17 cellular contexts compared by ENCODE assay signal in genomic region chr3:14725015-14725431, GRCh38. TPM values are rescaled to one million over a fixed set of nuclear protein-coding genes. Genes with fewer than 3 reads are reported as not detected.
A peak's percentile ranks its signal among the peaks of the same experiment; 100 is the strongest.
DNase-seq lines count a peak whose midpoint lies in the region; ATAC-seq and TF ChIP-seq lines count a peak whose summit lies in the region.
"Had no signal": no experiment of that assay in that cellular context is flagged by ENCODE, and none has a peak within 500 bp of the region (broad histone marks: within the 10 kb centered on the region; RNA-seq: fewer than 3 reads in every experiment).

No MANE protein-coding gene starts in this region.

- H3K36me3 ChIP-seq in muscle layer of colon (ENCODE audit: insufficient read depth, low read length) (no peaks in the 10 kb centered on the region), vagina (no peaks in the 10 kb centered on the region)

- no peaks in the 10 kb centered on the region for H3K9me3 ChIP-seq in muscle layer of colon (ENCODE audit: low read length)
- no peaks in the 10 kb centered on the region for H3K9me3 ChIP-seq in vagina
- H3K9me3 ChIP-seq: A549 had no signal

- TF ChIP-seq CTCF in fibroblast of mammary gland (conservative IDR thresholded peaks at IDR 0.05; ENCODE audit: control insufficient read depth, insufficient read depth, low read depth, low read length) = no peak
- TF ChIP-seq CTCF in vagina (IDR thresholded peaks at IDR 0.05) = no peak

- no peak overlapping the region for H3K9ac ChIP-seq in muscle layer of colon (ENCODE audit: low read length)

- peak; percentile 35 for DNase-seq in activated CD4-positive, alpha-beta T cell treated with anti-CD3 and anti-CD28 coated beads, Interleukin-2, amount 10 ng/mL, durations not matched to agents 24 days and 14 days
- DNase-seq in activated CD4-positive, alpha-beta T cell treated with anti-CD3 and anti-CD28 coated beads for 4 hours = no peak
- DNase-seq in fibroblast of mammary gland (ENCODE audit: low read depth) (peak; percentile 86), vagina (ENCODE audit: extremely low spot score in 2 of 2) (no peak), NCI-H1417 (lab: John Stamatoyannopoulos, UW) (no peak)
- DNase-seq in naive thymus-derived CD8-positive, alpha-beta T cell = no peak
- no peak for DNase-seq in activated T-cell treated with anti-CD3 and anti-CD28 coated beads, Interleukin-2, amount 50 U/mL, for 1 hour
- DNase-seq: activated CD4-positive, CD25-positive, alpha-beta regulatory T cell; activated naive CD4-positive, alpha-beta T cell treated with Interleukin-2 at 50 U/mL for 16 hours; H9; NCI-H524 treated with DMSO at 0.1 percent for 48 hours; stimulated activated CD4-positive, alpha-beta T cell treated with anti-CD3 and anti-CD28 coated beads, Interleukin-2, amount 100 ng/mL, for 48 hours had no signal

- no peaks in the 10 kb centered on the region for H3K27me3 ChIP-seq in muscle layer of colon (ENCODE audit: control insufficient read depth in 1 of 2, insufficient read depth in 2 of 2, low read length in 2 of 2)
- no peaks in the 10 kb centered on the region for H3K27me3 ChIP-seq in vagina

- POLR2A ChIA-PET in naive thymus-derived CD8-positive, alpha-beta T cell (lab: Charles Lee) = no interaction called here

- no peak overlapping the region for H3K4me3 Mint-ChIP-seq in activated CD4-positive, alpha-beta T cell treated with anti-CD3 and anti-CD28 coated beads, Interleukin-2, amount 10 ng/mL, durations not matched to agents 24 days and 14 days
- no peak overlapping the region for H3K4me3 Mint-ChIP-seq in naive thymus-derived CD8-positive, alpha-beta T cell
- H3K4me3 Mint-ChIP-seq: H9, neural crest cell had no signal

- H3K27ac Mint-ChIP-seq in activated CD4-positive, alpha-beta T cell treated with anti-CD3 and anti-CD28 coated beads, Interleukin-2, amount 10 ng/mL, durations not matched to agents 24 days and 14 days = no peak overlapping the region
- no peak overlapping the region for H3K27ac Mint-ChIP-seq in naive thymus-derived CD8-positive, alpha-beta T cell
- H3K27ac Mint-ChIP-seq: H9 had no signal

- intact Hi-C loops in activated CD4-positive, alpha-beta T cell treated with anti-CD3 and anti-CD28 coated beads, Interleukin-2, amount 10 ng/mL, durations not matched to agents 24 days and 14 days (cut with micrococcal nuclease) = no loop called here
- intact Hi-C loops in vagina (cut with DNase I) = no loop called here

- H3K27ac ChIP-seq in muscle layer of colon (ENCODE audit: low read depth, low read length) (peak overlapping the region; percentile 63), vagina (peak overlapping the region; percentile 37)
- H3K27ac ChIP-seq: A549 had no signal

- H3K36me3 Mint-ChIP-seq in activated CD4-positive, alpha-beta T cell treated with anti-CD3 and anti-CD28 coated beads, Interleukin-2, amount 10 ng/mL, durations not matched to agents 24 days and 14 days (ENCODE audit: low read depth) = no peaks in the 10 kb centered on the region
- peaks cover 5 to 19% (median 6%) of the 10 kb centered on the region in 3 donors for H3K36me3 Mint-ChIP-seq in naive thymus-derived CD8-positive, alpha-beta T cell

- H3K4me1 Mint-ChIP-seq in activated CD4-positive, alpha-beta T cell treated with anti-CD3 and anti-CD28 coated beads, Interleukin-2, amount 10 ng/mL, durations not matched to agents 24 days and 14 days = no peaks in the 10 kb centered on the region
- peaks cover 0 to 2% (median 0%) of the 10 kb centered on the region in 4 donors for H3K4me1 Mint-ChIP-seq in naive thymus-derived CD8-positive, alpha-beta T cell

- no peaks in the 10 kb centered on the region for H3K27me3 Mint-ChIP-seq in activated CD4-positive, alpha-beta T cell treated with anti-CD3 and anti-CD28 coated beads, Interleukin-2, amount 10 ng/mL, durations not matched to agents 24 days and 14 days
- no peaks in the 10 kb centered on the region for H3K27me3 Mint-ChIP-seq in naive thymus-derived CD8-positive, alpha-beta T cell

- H3K4me3 ChIP-seq in fibroblast of mammary gland (ENCODE audit: control insufficient read depth, low read depth, low read length) (no peak overlapping the region), muscle layer of colon (ENCODE audit: low read depth in 1 of 2, low read length in 2 of 2) (no peak overlapping the region), vagina (no peak overlapping the region)
- H3K4me3 ChIP-seq: A549 had no signal

- H3K4me1 ChIP-seq in muscle layer of colon (ENCODE audit: insufficient read depth, low read length) (peaks cover 28% of the 10 kb centered on the region), vagina (peaks cover 4% of the 10 kb centered on the region)
- H3K4me1 ChIP-seq: A549 had no signal

- H3K9me3 Mint-ChIP-seq in activated CD4-positive, alpha-beta T cell treated with anti-CD3 and anti-CD28 coated beads, Interleukin-2, amount 10 ng/mL, durations not matched to agents 24 days and 14 days = no peaks in the 10 kb centered on the region
- H3K9me3 Mint-ChIP-seq in naive thymus-derived CD8-positive, alpha-beta T cell = no peaks in the 10 kb centered on the region
- H3K9me3 Mint-ChIP-seq: H9, neural crest cell had no signal

- no peak for ATAC-seq in naive thymus-derived CD8-positive, alpha-beta T cell
- ATAC-seq: A549 had no signal

- no peak for TF ChIP-seq POLR2A in vagina (IDR thresholded peaks at IDR 0.05)

RNA-seq across cellular contexts. Expression of gene C3orf20, which starts 50.1 kb away (rescaled TPM):
- 0.19 and 0.28 TPM in 2 replicates for total RNA-seq in activated CD4-positive, alpha-beta T cell treated with anti-CD3 and anti-CD28 coated beads, Interleukin-2, amount 10 ng/mL, durations not matched to agents 24 days and 14 days
- 0.49 TPM for total RNA-seq in vagina
- total RNA-seq in naive thymus-derived CD8-positive, alpha-beta T cell = under 1 TPM; 0.44 to 0.69 TPM
- under 1 TPM in 1 of 3 donors, not detected in 2; 0.03 TPM for polyA plus RNA-seq in naive thymus-derived CD8-positive, alpha-beta T cell
- total RNA-seq: H9, SK-MEL-5, temporal lobe had no signal

Comparison
In these comparisons a context has a peak if more than half of its experiments do, and no peak if none do; other contexts are left out.
1. DNase-seq: peak in activated CD4-positive, alpha-beta T cell treated with anti-CD3 and anti-CD28 coated beads, Interleukin-2, amount 10 ng/mL, durations not matched to agents 24 days and 14 days (single experiment) and fibroblast of mammary gland (single experiment); none in activated CD4-positive, alpha-beta T cell treated with anti-CD3 and anti-CD28 coated beads for 4 hours (0 of 2), vagina (0 of 2), NCI-H1417 (0 of 3), naive thymus-derived CD8-positive, alpha-beta T cell (0 of 10) and activated T-cell treated with anti-CD3 and anti-CD28 coated beads, Interleukin-2, amount 50 U/mL, for 1 hour (single experiment).